2 cellular contexts compared by ENCODE assay signal in genomic region chr1:206658264-206658980, GRCh38.
TF ChIP-seq lines count a peak whose summit lies in the region.

No MANE protein-coding gene starts in this region.

TF ChIP-seq in K562, 482 proteins besides CTCF, POLR2A, EP300 and RAD21 (continues in another document):
- TF ChIP-seq, protein P1, sequence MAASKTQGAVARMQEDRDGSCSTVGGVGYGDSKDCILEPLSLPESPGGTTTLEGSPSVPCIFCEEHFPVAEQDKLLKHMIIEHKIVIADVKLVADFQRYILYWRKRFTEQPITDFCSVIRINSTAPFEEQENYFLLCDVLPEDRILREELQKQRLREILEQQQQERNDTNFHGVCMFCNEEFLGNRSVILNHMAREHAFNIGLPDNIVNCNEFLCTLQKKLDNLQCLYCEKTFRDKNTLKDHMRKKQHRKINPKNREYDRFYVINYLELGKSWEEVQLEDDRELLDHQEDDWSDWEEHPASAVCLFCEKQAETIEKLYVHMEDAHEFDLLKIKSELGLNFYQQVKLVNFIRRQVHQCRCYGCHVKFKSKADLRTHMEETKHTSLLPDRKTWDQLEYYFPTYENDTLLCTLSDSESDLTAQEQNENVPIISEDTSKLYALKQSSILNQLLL (CRISPR knock-in tag; IDR thresholded peaks at IDR 0.05; ENCODE audit: borderline replicate concordance): no peak
- TF ChIP-seq, protein P2, sequence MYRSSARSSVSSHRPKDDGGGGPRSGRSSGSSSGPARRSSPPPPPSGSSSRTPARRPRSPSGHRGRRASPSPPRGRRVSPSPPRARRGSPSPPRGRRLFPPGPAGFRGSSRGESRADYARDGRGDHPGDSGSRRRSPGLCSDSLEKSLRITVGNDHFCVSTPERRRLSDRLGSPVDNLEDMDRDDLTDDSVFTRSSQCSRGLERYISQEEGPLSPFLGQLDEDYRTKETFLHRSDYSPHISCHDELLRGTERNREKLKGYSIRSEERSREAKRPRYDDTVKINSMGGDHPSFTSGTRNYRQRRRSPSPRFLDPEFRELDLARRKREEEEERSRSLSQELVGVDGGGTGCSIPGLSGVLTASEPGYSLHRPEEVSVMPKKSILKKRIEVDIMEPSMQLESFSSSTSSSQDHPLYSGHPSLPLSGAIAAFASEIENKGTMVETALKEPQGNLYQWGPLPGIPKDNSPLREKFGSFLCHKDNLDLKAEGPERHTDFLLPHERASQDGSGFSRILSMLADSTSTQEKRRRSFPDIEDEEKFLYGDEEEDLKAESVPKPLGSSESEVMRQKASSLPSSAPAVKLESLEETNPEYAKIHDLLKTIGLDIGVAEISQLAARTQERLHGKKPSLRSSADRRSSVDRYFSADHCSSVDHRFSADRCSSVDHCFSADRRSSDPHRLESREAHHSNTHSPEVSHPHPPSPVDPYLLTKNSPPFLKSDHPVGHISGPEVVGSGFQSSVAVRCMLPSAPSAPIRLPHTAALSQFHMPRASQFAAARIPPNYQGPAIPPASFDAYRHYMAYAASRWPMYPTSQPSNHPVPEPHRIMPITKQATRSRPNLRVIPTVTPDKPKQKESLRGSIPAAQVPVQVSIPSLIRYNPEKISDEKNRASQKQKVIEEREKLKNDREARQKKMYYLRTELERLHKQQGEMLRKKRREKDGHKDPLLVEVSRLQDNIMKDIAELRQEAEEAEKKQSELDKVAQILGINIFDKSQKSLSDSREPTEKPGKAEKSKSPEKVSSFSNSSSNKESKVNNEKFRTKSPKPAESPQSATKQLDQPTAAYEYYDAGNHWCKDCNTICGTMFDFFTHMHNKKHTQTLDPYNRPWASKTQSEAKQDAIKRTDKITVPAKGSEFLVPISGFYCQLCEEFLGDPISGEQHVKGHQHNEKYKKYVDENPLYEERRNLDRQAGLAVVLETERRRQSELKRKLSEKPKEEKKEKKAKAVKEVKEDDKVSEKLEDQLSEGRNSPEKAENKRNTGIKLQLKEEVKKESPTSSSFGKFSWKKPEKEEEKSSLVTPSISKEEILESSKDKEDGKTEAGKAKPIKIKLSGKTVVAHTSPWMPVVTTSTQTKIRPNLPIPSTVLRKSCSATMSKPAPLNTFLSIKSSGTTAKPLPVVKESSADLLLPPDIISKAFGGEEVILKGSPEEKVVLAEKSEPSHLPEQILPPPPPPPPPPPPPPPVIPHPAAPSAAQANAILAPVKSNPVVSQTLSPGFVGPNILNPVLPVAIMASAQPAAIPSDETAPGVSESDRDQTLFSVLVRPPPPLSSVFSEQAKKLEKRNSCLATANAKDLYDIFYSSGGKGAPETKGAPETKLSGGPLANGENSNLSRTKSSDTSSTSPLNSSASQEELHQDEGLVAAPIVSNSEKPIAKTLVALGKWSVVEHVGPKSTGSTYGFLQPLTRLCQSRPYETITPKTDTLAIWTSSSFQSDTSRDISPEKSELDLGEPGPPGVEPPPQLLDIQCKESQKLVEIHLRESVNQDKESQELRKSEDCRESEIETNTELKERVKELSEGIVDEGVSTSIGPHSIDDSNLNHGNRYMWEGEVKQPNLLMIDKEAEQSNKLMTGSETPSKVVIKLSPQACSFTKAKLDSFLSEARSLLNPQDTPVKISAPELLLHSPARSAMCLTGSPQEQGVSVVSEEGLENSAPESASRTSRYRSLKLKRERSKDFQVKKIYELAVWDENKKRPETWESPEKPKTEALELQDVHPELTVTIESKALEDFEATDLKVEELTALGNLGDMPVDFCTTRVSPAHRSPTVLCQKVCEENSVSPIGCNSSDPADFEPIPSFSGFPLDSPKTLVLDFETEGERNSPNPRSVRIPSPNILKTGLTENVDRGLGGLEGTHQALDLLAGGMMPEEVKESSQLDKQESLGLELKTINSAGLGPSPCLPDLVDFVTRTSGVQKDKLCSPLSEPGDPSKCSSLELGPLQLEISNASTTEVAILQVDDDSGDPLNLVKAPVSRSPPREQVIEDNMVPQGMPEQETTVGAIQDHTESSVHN (IDR thresholded peaks at IDR 0.05; ENCODE audit: borderline replicate concordance in 1 of 2, low read depth in 1 of 2): no peak
- TF ChIP-seq SAP30 (IDR thresholded peaks at IDR 0.05; ENCODE audit: borderline replicate concordance, insufficient read depth, low read depth, low read length, poor library complexity, severe bottlenecking): no peak
- TF ChIP-seq ZNF263 (CRISPR knock-in tag; IDR thresholded peaks at IDR 0.05; ENCODE audit: borderline replicate concordance): no peak
- TF ChIP-seq ETV6 (IDR thresholded peaks at IDR 0.05; ENCODE audit: borderline replicate concordance in 1 of 2, low read depth in 2 of 2, low read length in 1 of 2): no peak; a peak in 1 of 4 replicates
- TF ChIP-seq ETV6 (CRISPR knock-in tag; IDR thresholded peaks at IDR 0.05; ENCODE audit: borderline replicate concordance): no peak
- TF ChIP-seq TCF7L2 (IDR thresholded peaks at IDR 0.05; ENCODE audit: low read depth, low read length): no peak
- TF ChIP-seq MBD1 (CRISPR knock-in tag; IDR thresholded peaks at IDR 0.05): no peak
- 0 out of 2 replicates have a peak, but pooled peaks have one; percentile 14 for TF ChIP-seq CHCHD3 (CRISPR knock-in tag; IDR thresholded peaks at IDR 0.05)
- 0 out of 2 replicates have a peak, but pooled peaks have one; percentile 29 for TF ChIP-seq CTBP1 (IDR thresholded peaks at IDR 0.05; ENCODE audit: borderline replicate concordance)
- TF ChIP-seq ZFX (CRISPR knock-in tag; IDR thresholded peaks at IDR 0.05): peak; percentile 43; the same call in 1 of the 2 replicates
- peak; percentile 47; the same call in 1 of the 2 replicates for TF ChIP-seq SMAD4 (CRISPR knock-in tag; conservative IDR thresholded peaks at IDR 0.05)
- TF ChIP-seq ZNF134 (CRISPR knock-in tag; conservative IDR thresholded peaks at IDR 0.05): 0 out of 2 replicates have a peak, but pooled peaks have one; percentile 37
- peak in 1 of 2 experiments; percentile 27; a peak in 1 of 4 replicates for TF ChIP-seq FOXA3 (CRISPR knock-in tag; conservative IDR thresholded peaks at IDR 0.05 in 1 of 2, IDR thresholded peaks at IDR 0.05 in 1 of 2)
- TF ChIP-seq DACH1 (IDR thresholded peaks at IDR 0.05; ENCODE audit: partially characterized antibody): no peak
- peak; percentile 46 to 47; a peak in 1 of 4 replicates for TF ChIP-seq ARNT (IDR thresholded peaks at IDR 0.05)
- TF ChIP-seq ATF7 (IDR thresholded peaks at IDR 0.05): peak; percentile 60
- TF ChIP-seq GABPB1 (CRISPR knock-in tag; IDR thresholded peaks at IDR 0.05): peak; percentile 37

TF ChIP-seq in liver, 16 proteins besides CTCF, POLR2A, EP300 and RAD21:
- no peak for TF ChIP-seq JUND (IDR thresholded peaks at IDR 0.05)
- TF ChIP-seq NR2F2 (IDR thresholded peaks at IDR 0.05): no peak
- no peak for TF ChIP-seq RXRA (IDR thresholded peaks at IDR 0.05)
- TF ChIP-seq, protein P3, sequence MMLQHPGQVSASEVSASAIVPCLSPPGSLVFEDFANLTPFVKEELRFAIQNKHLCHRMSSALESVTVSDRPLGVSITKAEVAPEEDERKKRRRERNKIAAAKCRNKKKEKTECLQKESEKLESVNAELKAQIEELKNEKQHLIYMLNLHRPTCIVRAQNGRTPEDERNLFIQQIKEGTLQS (IDR thresholded peaks at IDR 0.05): no peak
- TF ChIP-seq EGR1 (IDR thresholded peaks at IDR 0.05; ENCODE audit: low read depth in 2 of 2): no peak
- no peak for TF ChIP-seq YY1 (IDR thresholded peaks at IDR 0.05)
- no peak for TF ChIP-seq TAF1 (conservative IDR thresholded peaks at IDR 0.05)
- no peak for TF ChIP-seq SP1 (IDR thresholded peaks at IDR 0.05)
- TF ChIP-seq FOXA2 (IDR thresholded peaks at IDR 0.05): no peak
- TF ChIP-seq, protein P4, sequence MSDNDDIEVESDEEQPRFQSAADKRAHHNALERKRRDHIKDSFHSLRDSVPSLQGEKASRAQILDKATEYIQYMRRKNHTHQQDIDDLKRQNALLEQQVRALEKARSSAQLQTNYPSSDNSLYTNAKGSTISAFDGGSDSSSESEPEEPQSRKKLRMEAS (IDR thresholded peaks at IDR 0.05): no peak
- no peak for TF ChIP-seq ZBTB33 (IDR thresholded peaks at IDR 0.05)
- TF ChIP-seq FOXA1 (IDR thresholded peaks at IDR 0.05): no peak
- no peak for TF ChIP-seq HNF4G (IDR thresholded peaks at IDR 0.05)
- no peak for TF ChIP-seq HNF4A (conservative IDR thresholded peaks at IDR 0.05)
- TF ChIP-seq REST (IDR thresholded peaks at IDR 0.05): no peak
- no peak for TF ChIP-seq GABPA (IDR thresholded peaks at IDR 0.05 in 1 of 2, conservative IDR thresholded peaks at IDR 0.05 in 1 of 2)
